8 cellular contexts compared by ENCODE assay signal in genomic region chr3:120741837-120742197, GRCh38. TPM values are rescaled to one million over a fixed set of nuclear protein-coding genes. Genes with fewer than 3 reads are reported as not detected.
DNase-seq lines count a peak whose midpoint lies in the region; ATAC-seq and TF ChIP-seq lines count a peak whose summit lies in the region.

No MANE protein-coding gene starts in this region.

- H2BK15ac ChIP-seq in mesendoderm (replicated peaks; ENCODE audit: low read depth): no peak overlapping the region

- no peak overlapping the region for H2BK120ac ChIP-seq in mesendoderm (ENCODE audit: low read depth, low read length)

- peak overlapping the region; percentile 50 for H3K9ac ChIP-seq in mesendoderm (ENCODE audit: low read length)

- H3K79me2 ChIP-seq in mesendoderm (ENCODE audit: control insufficient read depth, insufficient read depth, low read length): peaks cover 33% of the 10 kb centered on the region

- peak; percentile 19 for ATAC-seq in GM21390 (IDR thresholded peaks at IDR 0.05; ENCODE audit: unreplicated experiment)
- ATAC-seq in omental fat pad (ENCODE audit: low FRiP score): no peak
- no peak for ATAC-seq in HG03196 (IDR thresholded peaks at IDR 0.05; ENCODE audit: unreplicated experiment)

- peak overlapping the region; percentile 97 for H3K56ac ChIP-seq in mesendoderm (ENCODE audit: low read length)

- H3K4ac ChIP-seq in mesendoderm (ENCODE audit: low read depth, low read length): no peak overlapping the region

- no peak overlapping the region for H4K8ac ChIP-seq in mesendoderm (ENCODE audit: low read depth, low read length)

- H3K18ac ChIP-seq in mesendoderm (ENCODE audit: low read length): no peak overlapping the region

- DNase-seq in EH (ENCODE audit: low read depth) (peak; percentile 64), T47D (ENCODE audit: low read depth in 1 of 2, low spot score in 1 of 2) (peak; percentile 8 to 58), mesendoderm (no peak), omental fat pad (ENCODE audit: low spot score) (no peak), NCI-H748 (lab: John Stamatoyannopoulos, UW; ENCODE audit: unreplicated experiment) (no peak)

- peaks cover 16% of the 10 kb centered on the region for H3K79me1 ChIP-seq in mesendoderm (ENCODE audit: low read length)

- TF ChIP-seq CTCF in omental fat pad (IDR thresholded peaks at IDR 0.05): no peak

- peak overlapping the region; percentile 34 for H3K4me3 ChIP-seq in mesendoderm (ENCODE audit: low read length)

- in situ Hi-C loops in T47D (cut with HindIII; ENCODE audit: low pct_unique_long_range_greater_than_20kb, low sequenced_read_pairs): no loop called here

- H3K9me3 ChIP-seq in KOPT-K1 (ENCODE audit: insufficient read depth, low read length, poor library complexity, severe bottlenecking): peaks cover 23% of the 10 kb centered on the region

- H2AK5ac ChIP-seq in mesendoderm (ENCODE audit: low read length): no peak overlapping the region

- H4K5ac ChIP-seq in mesendoderm (ENCODE audit: low read length): no peak overlapping the region

- peak overlapping the region; percentile 39 for H3K4me2 ChIP-seq in mesendoderm (ENCODE audit: low read length)

- H3K4me1 ChIP-seq in mesendoderm (ENCODE audit: control insufficient read depth, low read depth, low read length): peaks cover 2% of the 10 kb centered on the region

- no peak overlapping the region for H3K23ac ChIP-seq in mesendoderm (ENCODE audit: low read length)

- no peak overlapping the region for H2BK5ac ChIP-seq in mesendoderm (ENCODE audit: low read length)

- H3K27ac ChIP-seq in KOPT-K1 (ENCODE audit: low read depth, low read length, poor library complexity, severe bottlenecking) (peak overlapping the region; percentile 83), mesendoderm (ENCODE audit: low read depth, low read length) (no peak overlapping the region)

- WGBS in mesendoderm (ENCODE audit: extremely low coverage, insufficient coverage, low lambda C conversion rate): no CpG with 5 or more reads among the region's 10 CpGs

- H3K36me3 ChIP-seq in KOPT-K1 (ENCODE audit: insufficient read depth, low read length) (peaks cover 20% of the 10 kb centered on the region), mesendoderm (ENCODE audit: control insufficient read depth, insufficient read depth, low read length) (no peaks in the 10 kb centered on the region)

- H3K27me3 ChIP-seq in mesendoderm (ENCODE audit: insufficient read depth, low read length, poor library complexity): no peaks in the 10 kb centered on the region

RNA-seq across cellular contexts. Expression of gene RABL3, which starts 0.5 kb away (rescaled TPM):
- polyA plus RNA-seq in mesendoderm (2013, experiment 1 of 2): 13.0 TPM
- polyA plus RNA-seq in mesendoderm (2013, experiment 2 of 2): 13.8 TPM
- 10 to 100 TPM; 15.3 to 24.3 (median 19.2) TPM for total RNA-seq in omental fat pad

RNA-seq across cellular contexts. Expression of gene GTF2E1, which starts 0.7 kb away (rescaled TPM):
- polyA plus RNA-seq in mesendoderm (2013, experiment 1 of 2): 52.6 TPM
- polyA plus RNA-seq in mesendoderm (2013, experiment 2 of 2): 50.0 TPM
- 10 to 100 TPM in 2 of 4 donors, 1 to 10 TPM in 2; 7.0 to 16.9 (median 11.2) TPM for total RNA-seq in omental fat pad

RNA-seq across cellular contexts. Expression of gene HGD, which starts 59.8 kb away (rescaled TPM):
- not detected for polyA plus RNA-seq in mesendoderm (2013, experiment 1 of 2)
- polyA plus RNA-seq in mesendoderm (2013, experiment 2 of 2): not detected
- total RNA-seq in omental fat pad: 1 to 10 TPM in 1 of 4 donors, under 1 TPM in 1, not detected in 2; 0.37 to 1.1 TPM

Comparison
In these comparisons a context has a peak if more than half of its experiments do, and no peak if none do; other contexts are left out.
1. DNase-seq: peak in EH (single experiment) and T47D (2 of 2); none in mesendoderm (single experiment), omental fat pad (single experiment) and NCI-H748 (single experiment).